ENCODE assay signal across 1 cellular context in the genomic region with DNA sequence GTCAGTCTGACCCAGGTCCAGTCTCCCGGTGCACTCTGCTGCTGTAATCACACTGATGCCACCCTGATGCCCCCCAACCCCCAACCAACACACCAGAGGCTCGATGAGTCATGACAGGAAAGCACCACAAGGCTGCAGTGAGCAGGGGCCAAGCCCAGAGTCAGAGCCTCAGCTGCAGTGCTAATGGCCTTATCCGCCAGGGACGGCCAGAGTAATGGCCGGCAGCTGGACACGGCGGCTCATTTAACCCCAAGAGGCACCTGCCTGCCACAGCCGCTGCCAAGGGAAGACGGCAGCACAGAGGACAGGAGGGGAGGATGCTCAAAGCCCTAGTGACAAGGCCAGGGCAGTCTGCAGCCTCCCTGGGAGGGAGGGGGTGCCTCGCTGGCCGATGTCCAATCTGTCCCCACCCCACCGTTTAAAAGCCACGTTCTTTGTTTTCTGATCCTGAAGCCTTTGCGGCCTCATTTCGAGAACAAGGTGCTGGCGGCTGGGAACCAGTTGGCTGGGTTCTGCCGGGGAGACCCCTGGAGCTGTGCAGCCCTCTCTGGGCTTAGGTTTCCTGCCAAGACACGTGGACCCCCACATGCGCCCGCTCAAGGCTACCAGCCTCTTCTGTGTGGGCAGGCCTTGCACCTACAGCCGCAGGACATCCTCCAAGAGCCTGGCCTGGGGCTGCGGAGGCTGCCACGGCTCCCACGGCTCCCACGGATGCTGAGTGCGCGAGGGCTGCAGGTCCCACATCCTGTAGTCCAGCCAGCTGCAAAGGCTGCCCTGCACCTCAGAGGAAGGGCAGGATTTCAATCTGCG.
TF ChIP-seq lines count a peak whose summit lies in the region.

No MANE protein-coding gene starts in this region.

TF ChIP-seq in K562, 482 proteins besides CTCF, POLR2A, EP300 and RAD21:
- no peak for TF ChIP-seq RCOR1 (IDR thresholded peaks at IDR 0.05; ENCODE audit: borderline replicate concordance in 1 of 2, low read depth in 2 of 2, low read length in 2 of 2)
- TF ChIP-seq ZNF77 (CRISPR knock-in tag; IDR thresholded peaks at IDR 0.05), result no peak
- TF ChIP-seq CSDE1 (IDR thresholded peaks at IDR 0.05), result no peak
- TF ChIP-seq DIDO1 (tag; IDR thresholded peaks at IDR 0.05; ENCODE audit: low read depth), result no peak
- TF ChIP-seq ZNF12 (CRISPR knock-in tag; IDR thresholded peaks at IDR 0.05), result no peak
- no peak for TF ChIP-seq POLR3A (IDR thresholded peaks at IDR 0.05; ENCODE audit: borderline replicate concordance, extremely low read depth, insufficient read depth, insufficient read length)
- TF ChIP-seq ZBTB33 (CRISPR knock-in tag; IDR thresholded peaks at IDR 0.05), result peak; percentile 90
- TF ChIP-seq PRDM10 (IDR thresholded peaks at IDR 0.05; ENCODE audit: partially characterized antibody), result peak; percentile 32
- no peak for TF ChIP-seq DNMT1 (IDR thresholded peaks at IDR 0.05)
- 0 out of 2 replicates have a peak, but pooled peaks have one; percentile 11 for TF ChIP-seq NFIC (IDR thresholded peaks at IDR 0.05)
